In genomic region chr2:134712334-134712733, GRCh38 we compare ENCODE assay signal across 19 cellular contexts. TPM values are rescaled to one million over a fixed set of nuclear protein-coding genes. Genes with fewer than 3 reads are reported as not detected.
DNase-seq lines count a peak whose midpoint lies in the region; ATAC-seq and TF ChIP-seq lines count a peak whose summit lies in the region.
"Had no signal": no experiment of that assay in that cellular context is flagged by ENCODE, and none has a peak within 500 bp of the region (broad histone marks: within the 10 kb centered on the region; RNA-seq: fewer than 3 reads in every experiment).

No MANE protein-coding gene starts in this region.

- H3K4me3 Mint-ChIP-seq in MCF 10A (ENCODE audit: unreplicated experiment), result no peak overlapping the region
- peak overlapping the region; percentile 66 for H3K4me3 Mint-ChIP-seq in endothelial cell (ENCODE audit: unreplicated experiment)
- H3K4me3 Mint-ChIP-seq in naive thymus-derived CD4-positive, alpha-beta T cell, result no peak overlapping the region
- H3K4me3 Mint-ChIP-seq: H9 had no signal

- no peaks in the 10 kb centered on the region for H3K4me1 Mint-ChIP-seq in MCF 10A (ENCODE audit: insufficient read depth, unreplicated experiment)
- H3K4me1 Mint-ChIP-seq in endothelial cell (ENCODE audit: unreplicated experiment), result peaks cover 89% of the 10 kb centered on the region
- H3K4me1 Mint-ChIP-seq in naive thymus-derived CD4-positive, alpha-beta T cell, result peaks cover 6 to 26% (median 15%) of the 10 kb centered on the region in 7 donors

- peaks cover 0 to 10% of the 10 kb centered on the region in 2 donors for H3K27me3 ChIP-seq in breast epithelium
- H3K27me3 ChIP-seq in naive thymus-derived CD4-positive, alpha-beta T cell (ENCODE audit: control insufficient read depth in 2 of 2, insufficient read depth in 2 of 2, low read length in 2 of 2), result peaks cover 0 to 5% of the 10 kb centered on the region in 2 donors

- no TSS peak for BruUV-seq in MCF 10A (replicated peaks; lab: Mats Ljungman, UMichigan)

- H3K27me3 Mint-ChIP-seq in MCF 10A (ENCODE audit: insufficient read depth, unreplicated experiment) (peaks cover 37% of the 10 kb centered on the region), endothelial cell (ENCODE audit: unreplicated experiment) (peaks cover 9% of the 10 kb centered on the region)
- peaks cover 33 to 85% (median 56%) of the 10 kb centered on the region in 5 donors for H3K27me3 Mint-ChIP-seq in naive thymus-derived CD4-positive, alpha-beta T cell
- H3K27me3 Mint-ChIP-seq: IgD-negative memory B cell had no signal

- H3K36me3 ChIP-seq in breast epithelium, result no peaks in the 10 kb centered on the region
- H3K36me3 ChIP-seq in naive thymus-derived CD4-positive, alpha-beta T cell (ENCODE audit: control insufficient read depth in 2 of 3, insufficient read depth in 3 of 3, low read length in 3 of 3), result no peaks in the 10 kb centered on the region

- POLR2A ChIA-PET in MCF 10A (lab: Yijun Ruan, JAX), result no interaction called here
- POLR2A ChIA-PET in naive thymus-derived CD4-positive, alpha-beta T cell (lab: Charles Lee), result no interaction called here

- intact Hi-C loops in MCF 10A (cut with micrococcal nuclease) (no loop called here), breast epithelium (cut with DNase I; ENCODE audit: low total_unique reads) (loop anchor here (5.0 kb wide), 1 partner anchor 730 kb away; no protein-coding TSS in a partner anchor)
- intact Hi-C loops in naive thymus-derived CD4-positive, alpha-beta T cell (cut with micrococcal nuclease), result loop anchor here in 1 of 2 donors (5.0 kb wide), 1 partner anchor 40 kb away; no protein-coding TSS in a partner anchor

- H3K4me3 ChIP-seq in breast epithelium, result no peak overlapping the region
- no peak overlapping the region for H3K4me3 ChIP-seq in naive thymus-derived CD4-positive, alpha-beta T cell (ENCODE audit: low read length)

- TF ChIP-seq CTCF in MCF 10A (IDR thresholded peaks at IDR 0.05; ENCODE audit: unreplicated experiment) (no peak), breast epithelium (IDR thresholded peaks at IDR 0.05) (no peak), endothelial cell (IDR thresholded peaks at IDR 0.05; ENCODE audit: unreplicated experiment) (no peak)

- H3K4me1 ChIP-seq in breast epithelium, result no peaks in the 10 kb centered on the region
- H3K4me1 ChIP-seq in naive thymus-derived CD4-positive, alpha-beta T cell (ENCODE audit: control insufficient read depth in 2 of 2, insufficient read depth in 2 of 2, low read length in 2 of 2), result no peaks in the 10 kb centered on the region

- DNase-seq in MCF 10A (ENCODE audit: unreplicated experiment), result peak; percentile 12
- no peak for DNase-seq in breast epithelium (ENCODE audit: low spot score in 2 of 2)
- peak; percentile 58 for DNase-seq in MV-4-11 (lab: John Stamatoyannopoulos, UW)
- DNase-seq in endothelial cell (ENCODE audit: low spot score), result no peak
- DNase-seq in middle frontal gyrus (ENCODE audit: extremely low spot score, low spot score), result no peak
- no peak for DNase-seq in EL
- DNase-seq in naive thymus-derived CD4-positive, alpha-beta T cell, result no peak
- DNase-seq: Calu3, DND-41, H9, NCI-H1105 treated with DMSO at 0.1 percent for 48 hours, NCI-H187, NCI-H446 treated with DMSO at 0.1 percent for 48 hours, NCI-H774, SHP77 treated with DMSO at 0.1 percent for 48 hours had no signal

- H3K27ac ChIP-seq in breast epithelium, result no peak overlapping the region
- H3K27ac ChIP-seq in naive thymus-derived CD4-positive, alpha-beta T cell (ENCODE audit: low read depth, low read length), result no peak overlapping the region

- H3K9me3 ChIP-seq in breast epithelium, result no peaks in the 10 kb centered on the region
- no peaks in the 10 kb centered on the region for H3K9me3 ChIP-seq in naive thymus-derived CD4-positive, alpha-beta T cell (ENCODE audit: control insufficient read depth in 2 of 3, low read length in 3 of 3)

- ATAC-seq in naive thymus-derived CD4-positive, alpha-beta T cell, result no peak
- ATAC-seq in GM18498 (IDR thresholded peaks at IDR 0.05; ENCODE audit: unreplicated experiment), result no peak

- H3K27ac Mint-ChIP-seq in MCF 10A (ENCODE audit: low read depth, unreplicated experiment) (no peak overlapping the region), endothelial cell (ENCODE audit: unreplicated experiment) (peak overlapping the region; percentile 90)
- H3K27ac Mint-ChIP-seq in naive thymus-derived CD4-positive, alpha-beta T cell, result no peak overlapping the region
- H3K27ac Mint-ChIP-seq: H9 had no signal

- H3K9me3 Mint-ChIP-seq in MCF 10A (ENCODE audit: unreplicated experiment), result no peaks in the 10 kb centered on the region
- no peaks in the 10 kb centered on the region for H3K9me3 Mint-ChIP-seq in endothelial cell (ENCODE audit: unreplicated experiment)
- H3K9me3 Mint-ChIP-seq in naive thymus-derived CD4-positive, alpha-beta T cell, result no peaks in the 10 kb centered on the region
- H3K9me3 Mint-ChIP-seq: H9, IgD-negative memory B cell had no signal

- no peaks in the 10 kb centered on the region for H3K36me3 Mint-ChIP-seq in MCF 10A (ENCODE audit: insufficient read depth, unreplicated experiment)
- peaks cover 25% of the 10 kb centered on the region for H3K36me3 Mint-ChIP-seq in endothelial cell (ENCODE audit: low read depth, unreplicated experiment)
- H3K36me3 Mint-ChIP-seq in naive thymus-derived CD4-positive, alpha-beta T cell, result no peaks in the 10 kb centered on the region

- TF ChIP-seq POLR2A in breast epithelium (IDR thresholded peaks at IDR 0.05), result no peak

- CTCF ChIA-PET in MCF 10A (lab: Yijun Ruan, JAX), result no interaction called here
- CTCF ChIA-PET in naive thymus-derived CD4-positive, alpha-beta T cell (lab: Charles Lee), result no interaction called here

RNA-seq across cellular contexts. Expression of gene TMEM163, which starts 6.5 kb away (rescaled TPM):
- total RNA-seq in MCF 10A (2022), result not detected in 2 replicates
- total RNA-seq in breast epithelium, result 1 to 10 TPM in 1 of 3 donors, under 1 TPM in 2; 0.32 to 1.5 (median 0.66) TPM
- 150 TPM for total RNA-seq in endothelial cell (ENCODE audit: unreplicated experiment)
- total RNA-seq in naive thymus-derived CD4-positive, alpha-beta T cell, result under 1 TPM in 3 of 5 experiments, not detected in 2; 0.21 to 0.71 (median 0.39) TPM
- under 1 TPM; 0.13 to 0.21 TPM for polyA plus RNA-seq in naive thymus-derived CD4-positive, alpha-beta T cell
- total RNA-seq: M059J had no signal
- polyA plus RNA-seq: CD14-positive monocyte had no signal

Comparison
In these comparisons a context has a peak if more than half of its experiments do, and no peak if none do; other contexts are left out.
1. DNase-seq: peak in MCF 10A (single experiment) and MV-4-11 (single experiment); none in breast epithelium (0 of 2), endothelial cell (single experiment), middle frontal gyrus (single experiment), EL (single experiment) and naive thymus-derived CD4-positive, alpha-beta T cell (0 of 9).
2. RNA of gene TMEM163, which starts 6.5 kb away (total RNA-seq): 150 TPM in endothelial cell (single experiment); 0.32 to 1.5 TPM in breast epithelium, 0.21 to 0.71 TPM in naive thymus-derived CD4-positive, alpha-beta T cell and not detected in MCF 10A; every median in the first group is over 10 times any median in the second.